ENCODE assay signal across 18 cellular contexts in the genomic region with DNA sequence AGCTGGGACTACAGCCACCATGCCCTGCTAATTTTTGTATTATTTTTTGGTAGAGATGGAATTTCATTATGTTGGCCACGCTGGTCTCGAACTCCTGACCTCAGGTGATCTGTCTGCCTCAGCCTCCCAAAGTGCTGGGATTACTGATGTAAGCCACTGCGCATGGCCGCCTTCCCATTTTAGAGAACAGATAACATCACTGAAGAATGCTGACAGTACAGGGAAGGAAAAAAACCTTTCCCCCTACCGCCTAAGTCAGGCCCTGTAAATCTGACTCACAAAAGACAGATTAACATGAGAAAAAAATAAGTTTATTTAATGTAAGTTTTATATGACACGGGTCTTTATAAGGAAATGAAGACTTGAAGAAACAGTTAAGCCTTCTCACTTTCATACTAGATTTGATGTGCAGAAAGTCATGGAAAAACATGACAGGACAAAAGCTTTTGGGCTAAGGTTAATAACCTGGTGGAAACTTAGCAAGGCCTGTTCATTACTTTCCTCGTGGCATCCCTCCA.
"Had no signal": no experiment of that assay in that cellular context is flagged by ENCODE, and none has a peak within 500 bp of the region (broad histone marks: within the 10 kb centered on the region; RNA-seq: fewer than 3 reads in every experiment).

No MANE protein-coding gene starts in this region.

- H3K4me1 ChIP-seq: heart right ventricle, pancreas, right lobe of liver, suprapubic skin, transverse colon, vagina had no signal

- DNase-seq: activated CD4-positive, alpha-beta T cell treated with anti-CD3 and anti-CD28 coated beads, Interleukin-2, amount 50 U/mL, for 4 hours; activated T-cell treated with anti-CD3 and anti-CD28 coated beads for 4 hours; amniotic stem cell; effector CD4-positive, alpha-beta T cell; heart right ventricle; natural killer cell; pancreas; right lobe of liver; small intestine; stimulated activated CD4-positive, alpha-beta T cell treated with anti-CD3 and anti-CD28 coated beads, Interleukin-15, amount 100 ng/mL, for 24 hours; stimulated activated CD4-positive, alpha-beta T cell treated with anti-CD3 and anti-CD28 coated beads, Interleukin-2, amount 100 ng/mL, for 48 hours; stimulated activated naive CD8-positive, alpha-beta T cell treated with anti-CD3 and anti-CD28 coated beads, Interleukin-15, amount 100 ng/mL, for 72 hours; transverse colon had no signal

- H3K27me3 ChIP-seq: gastroesophageal sphincter, heart right ventricle, neutrophil, pancreas, right lobe of liver, suprapubic skin, transverse colon, vagina had no signal

- H3K4me3 ChIP-seq: gastroesophageal sphincter, heart right ventricle, pancreas, right lobe of liver, suprapubic skin, transverse colon, vagina had no signal

- ATAC-seq: gastroesophageal sphincter; heart right ventricle; natural killer cell; pancreas; right lobe of liver; stimulated activated naive CD8-positive, alpha-beta T cell treated with anti-CD3 and anti-CD28 coated beads, Interleukin-15, amount 100 ng/mL, for 72 hours had no signal

- H3K9me3 ChIP-seq: gastroesophageal sphincter, neutrophil, pancreas, right lobe of liver, suprapubic skin, transverse colon, vagina had no signal

- H3K36me3 ChIP-seq: gastroesophageal sphincter, heart right ventricle, neutrophil, pancreas, right lobe of liver, suprapubic skin, transverse colon, vagina had no signal

- H3K27ac ChIP-seq: gastroesophageal sphincter, heart right ventricle, neutrophil, pancreas, right lobe of liver, suprapubic skin, transverse colon, vagina, VCaP had no signal
